Comparison of ENCODE assay signal across 1 cellular context in genomic region chr20:34004790-34005457, GRCh38.
TF ChIP-seq lines count a peak whose summit lies in the region.

No MANE protein-coding gene starts in this region.

TF ChIP-seq in HepG2, 621 proteins besides CTCF, POLR2A, EP300 and RAD21 (continued from another document and continues in another):
- no peak for TF ChIP-seq KIAA2018 (CRISPR knock-in tag; IDR thresholded peaks at IDR 0.05; ENCODE audit: borderline replicate concordance)
- peak; percentile 45; the same call in 1 of the 2 replicates for TF ChIP-seq HOMEZ (CRISPR knock-in tag; IDR thresholded peaks at IDR 0.05; ENCODE audit: low read depth)
- TF ChIP-seq AKAP8 (CRISPR knock-in tag; IDR thresholded peaks at IDR 0.05), result peak; percentile 25
- TF ChIP-seq RXRB (CRISPR knock-in tag; IDR thresholded peaks at IDR 0.05; ENCODE audit: borderline replicate concordance), result peak; percentile 88
- no peak; the same call in 1 of the 2 replicates for TF ChIP-seq ZBTB42 (CRISPR knock-in tag; IDR thresholded peaks at IDR 0.05)
- no peak for TF ChIP-seq RFXAP (CRISPR knock-in tag; IDR thresholded peaks at IDR 0.05; ENCODE audit: borderline replicate concordance)
- TF ChIP-seq NR2F1 (CRISPR knock-in tag; IDR thresholded peaks at IDR 0.05), result peak in 1 of 2 experiments; percentile 37; a peak in 1 of 4 replicates
- peak; percentile 6; the same call in 1 of the 2 replicates for TF ChIP-seq FOSL1 (CRISPR knock-in tag; IDR thresholded peaks at IDR 0.05; ENCODE audit: borderline replicate concordance)
- TF ChIP-seq CREBL2 (CRISPR knock-in tag; IDR thresholded peaks at IDR 0.05; ENCODE audit: borderline replicate concordance), result 0 out of 2 replicates have a peak, but pooled peaks have one; percentile 29
- peak; percentile 92 for TF ChIP-seq ZMYM3 (CRISPR knock-in tag; IDR thresholded peaks at IDR 0.05)
- TF ChIP-seq PAXIP1 (CRISPR knock-in tag; conservative IDR thresholded peaks at IDR 0.05), result peak; percentile 99
- no peak for TF ChIP-seq ZBTB40 (IDR thresholded peaks at IDR 0.05)
- TF ChIP-seq ZBTB40 (CRISPR knock-in tag; IDR thresholded peaks at IDR 0.05), result no peak; the same call in 1 of the 2 replicates
- peak; percentile 91 for TF ChIP-seq ZSCAN9 (CRISPR knock-in tag; IDR thresholded peaks at IDR 0.05; ENCODE audit: borderline replicate concordance)
- TF ChIP-seq JUN (CRISPR knock-in tag; IDR thresholded peaks at IDR 0.05), result peak; percentile 59; the same call in 1 of the 2 replicates
- peak; percentile 84; the same call in 1 of the 2 replicates for TF ChIP-seq ZSCAN5A (CRISPR knock-in tag; IDR thresholded peaks at IDR 0.05; ENCODE audit: borderline replicate concordance)
- TF ChIP-seq MXD4 (CRISPR knock-in tag; IDR thresholded peaks at IDR 0.05), result peak; percentile 59
- no peak for TF ChIP-seq ZFP41 (CRISPR knock-in tag; IDR thresholded peaks at IDR 0.05; ENCODE audit: borderline replicate concordance)
- TF ChIP-seq CCDC6 (CRISPR knock-in tag; IDR thresholded peaks at IDR 0.05), result 0 out of 2 replicates have a peak, but pooled peaks have one; percentile 50
- TF ChIP-seq ZNF235 (CRISPR knock-in tag; IDR thresholded peaks at IDR 0.05; ENCODE audit: borderline replicate concordance), result no peak
- TF ChIP-seq ZBTB14 (CRISPR knock-in tag; IDR thresholded peaks at IDR 0.05), result no peak
- TF ChIP-seq MAZ (IDR thresholded peaks at IDR 0.05; ENCODE audit: borderline replicate concordance, low read depth, low read length), result 0 out of 2 replicates have a peak, but pooled peaks have one; percentile 43
- TF ChIP-seq MAZ (CRISPR knock-in tag; IDR thresholded peaks at IDR 0.05; ENCODE audit: low read depth), result peak; percentile 57
- TF ChIP-seq SALL1 (CRISPR knock-in tag; IDR thresholded peaks at IDR 0.05), result peak; percentile 79
